In the genomic region with DNA sequence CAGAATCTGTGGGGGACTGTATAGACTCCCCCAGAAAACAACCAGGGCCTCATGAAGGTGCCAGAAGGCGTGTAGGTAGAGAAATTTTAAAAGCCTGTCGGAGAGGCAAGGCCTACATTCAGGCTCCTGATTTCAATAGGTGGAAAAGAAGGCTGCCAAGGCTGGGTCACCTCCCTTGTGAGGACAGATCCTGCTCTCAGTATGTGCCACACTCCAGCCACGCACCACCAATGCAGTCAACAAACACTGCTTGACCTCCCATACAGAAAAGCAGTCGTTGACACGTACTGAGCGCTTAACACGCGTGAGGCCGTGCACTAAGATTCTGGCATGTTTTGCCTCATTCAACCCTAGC, we compare ENCODE assay signal across 26 cellular contexts. TPM values are rescaled to one million over a fixed set of nuclear protein-coding genes. Genes with fewer than 3 reads are reported as not detected.
A peak's percentile ranks its signal among the peaks of the same experiment; 100 is the strongest.
DNase-seq lines count a peak whose midpoint lies in the region; ATAC-seq and TF ChIP-seq lines count a peak whose summit lies in the region.
"Had no signal": no experiment of that assay in that cellular context is flagged by ENCODE, and none has a peak within 500 bp of the region (broad histone marks: within the 10 kb centered on the region; RNA-seq: fewer than 3 reads in every experiment).

No MANE protein-coding gene starts in this region.

- DNase-seq in GM23338 (ENCODE audit: low spot score) (no peak), spleen (no peak), testis (no peak), NCI-H2029 treated with DMSO at 0.1 percent for 48 hours (lab: John Stamatoyannopoulos, UW) (no peak), body of pancreas (no peak)
- DNase-seq: activated CD4-positive, alpha-beta memory T cell treated with anti-CD3 and anti-CD28 coated beads for 36 hours; activated CD4-positive, CD25-positive, alpha-beta regulatory T cell treated with anti-CD3 and anti-CD28 coated beads, Interleukin-2, amount 50 U/mL, for 72 hours; activated CD8-positive, alpha-beta memory T cell treated with anti-CD3 and anti-CD28 coated beads, Interleukin-2, amount 50 U/mL, for 4 hours; C1 segment of cervical spinal cord; COR-L47; KBM-7; left ventricle myocardium inferior; MG63; NCI-H345; NCI-H748 treated with DMSO at 0.1 percent for 48 hours; posterior cingulate gyrus; right lobe of liver had no signal

- H3K9me3 ChIP-seq in muscle layer of colon (ENCODE audit: low read length) (no peaks in the 10 kb centered on the region), spleen (no peaks in the 10 kb centered on the region), testis (no peaks in the 10 kb centered on the region), body of pancreas (no peaks in the 10 kb centered on the region)
- H3K9me3 ChIP-seq: left ventricle myocardium inferior, MG63, right lobe of liver, tibial nerve had no signal

- H3K4me1 Mint-ChIP-seq in GM23338 (peaks cover 59% of the 10 kb centered on the region), brain (peaks cover 54% of the 10 kb centered on the region)

- no peak overlapping the region for H3K27ac ChIP-seq in GM23338 (ENCODE audit: low read depth)
- H3K27ac ChIP-seq in muscle layer of colon (ENCODE audit: low read depth, low read length), result peak overlapping the region; percentile 95
- H3K27ac ChIP-seq in spleen, result peak overlapping the region; percentile 77 to 95 (median 86)
- no peak overlapping the region for H3K27ac ChIP-seq in testis
- peak overlapping the region in 1 of 4 donors; percentile 53 for H3K27ac ChIP-seq in body of pancreas
- H3K27ac ChIP-seq: left ventricle myocardium inferior, right lobe of liver had no signal

- no peak overlapping the region for H3K27ac Mint-ChIP-seq in GM23338
- no peak overlapping the region for H3K27ac Mint-ChIP-seq in brain
- H3K27ac Mint-ChIP-seq: activated CD4-positive, alpha-beta memory T cell treated with anti-CD3 and anti-CD28 coated beads for 36 hours had no signal

- TF ChIP-seq CTCF in GM23338 (conservative IDR thresholded peaks at IDR 0.05; ENCODE audit: low read depth in 2 of 2), result no peak
- TF ChIP-seq CTCF in brain (conservative IDR thresholded peaks at IDR 0.05), result no peak
- TF ChIP-seq CTCF in spleen (IDR thresholded peaks at IDR 0.05 in 8 of 11, conservative IDR thresholded peaks at IDR 0.05 in 3 of 11), result no peak
- no peak for TF ChIP-seq CTCF in testis (IDR thresholded peaks at IDR 0.05)
- no peak for TF ChIP-seq CTCF in body of pancreas (IDR thresholded peaks at IDR 0.05)

- H3K4me1 ChIP-seq in GM23338 (ENCODE audit: insufficient read depth) (peaks cover 56% of the 10 kb centered on the region), muscle layer of colon (ENCODE audit: insufficient read depth, low read length) (peaks cover 12% of the 10 kb centered on the region), spleen (peaks cover 10 to 100% (median 67%) of the 10 kb centered on the region in 6 donors), testis (peaks cover 9% of the 10 kb centered on the region), body of pancreas (peaks cover 38% of the 10 kb centered on the region)

- intact Hi-C loops in spleen (cut with DNase I; ENCODE audit: low total_unique reads), result loop anchor here (10.0 kb wide), 1 partner anchor 97 kb away; a partner anchor contains a TSS
- intact Hi-C loops in testis (cut with DNase I; ENCODE audit: low total_unique reads), result no loop called here
- intact Hi-C loops in body of pancreas (cut with DNase I), result no loop called here

- no peak overlapping the region for H2AFZ ChIP-seq in GM23338

- H3K27me3 ChIP-seq in GM23338 (ENCODE audit: insufficient read depth) (peaks cover 100% of the 10 kb centered on the region), muscle layer of colon (ENCODE audit: control insufficient read depth in 1 of 2, insufficient read depth in 2 of 2, low read length in 2 of 2) (peaks cover 0 to 8% of the 10 kb centered on the region in 2 donors), spleen (replicated peaks in 1 of 7) (peaks cover 4 to 100% (median 91%) of the 10 kb centered on the region in 7 donors), testis (peaks cover 10% of the 10 kb centered on the region), body of pancreas (peaks cover 4 to 63% of the 10 kb centered on the region in 2 donors)
- H3K27me3 ChIP-seq: MG63 had no signal

- WGBS in spleen, 5 donors, result 39 to 69% (median 48%) methylated on average over 9 of the region's 9 CpGs
- WGBS in testis, 2 donors, result 32 to 37% methylated on average over 9 of the region's 9 CpGs
- 64 to 73% methylated on average over 9 of the region's 9 CpGs for WGBS in body of pancreas, 2 donors

- H3K36me3 Mint-ChIP-seq in GM23338 (ENCODE audit: low read depth) (no peaks in the 10 kb centered on the region; the same call in 2 of the 3 replicates), brain (no peaks in the 10 kb centered on the region)
- H3K36me3 Mint-ChIP-seq: activated CD4-positive, alpha-beta memory T cell treated with anti-CD3 and anti-CD28 coated beads for 36 hours had no signal

- H3K4me3 ChIP-seq in GM23338 (peak overlapping the region; percentile 46; the same call in 1 of the 2 replicates), muscle layer of colon (ENCODE audit: low read depth in 1 of 2, low read length in 2 of 2) (peak overlapping the region; percentile 79 to 95), spleen (peak overlapping the region; percentile 18 to 77 (median 58)), testis (no peak overlapping the region), body of pancreas (no peak overlapping the region)
- H3K4me3 ChIP-seq: MG63, right lobe of liver had no signal

- H3K4me2 ChIP-seq in GM23338, result no peak overlapping the region

- H3K27me3 Mint-ChIP-seq in GM23338 (ENCODE audit: insufficient read depth, low read depth, poor library complexity), result peaks cover 97% of the 10 kb centered on the region
- H3K27me3 Mint-ChIP-seq in brain, result peaks cover 98% of the 10 kb centered on the region

- H3K9ac ChIP-seq in muscle layer of colon (ENCODE audit: low read length), result peak overlapping the region; percentile 97

- no peaks in the 10 kb centered on the region for H3K9me2 ChIP-seq in GM23338 (ENCODE audit: insufficient read depth)

- no peak for ATAC-seq in GM23338
- no peak for ATAC-seq in body of pancreas
- ATAC-seq: right lobe of liver had no signal

- TF ChIP-seq POLR2A in spleen (IDR thresholded peaks at IDR 0.05) (peak in 1 of 3 donors; percentile 48), testis (IDR thresholded peaks at IDR 0.05) (no peak), body of pancreas (IDR thresholded peaks at IDR 0.05) (no peak)

- no peaks in the 10 kb centered on the region for H3K79me2 ChIP-seq in GM23338 (replicated peaks; ENCODE audit: insufficient read depth)

- peaks cover 37% of the 10 kb centered on the region for H4K20me1 ChIP-seq in GM23338 (replicated peaks; ENCODE audit: insufficient read depth)

- H3K4me3 Mint-ChIP-seq in GM23338, result no peak overlapping the region; the same call in 2 of the 3 replicates
- peak overlapping the region in 4 of 5 experiments; percentile 7 to 76 (median 44) for H3K4me3 Mint-ChIP-seq in brain
- H3K4me3 Mint-ChIP-seq: activated CD4-positive, alpha-beta memory T cell treated with anti-CD3 and anti-CD28 coated beads for 36 hours had no signal

- no peaks in the 10 kb centered on the region; the same call in 1 of the 3 replicates for H3K9me3 Mint-ChIP-seq in GM23338
- H3K9me3 Mint-ChIP-seq in brain, result peaks cover 2 to 22% (median 15%) of the 10 kb centered on the region in 5 experiments
- H3K9me3 Mint-ChIP-seq: activated CD4-positive, alpha-beta memory T cell treated with anti-CD3 and anti-CD28 coated beads for 36 hours; neural crest cell had no signal

- H3K36me3 ChIP-seq in GM23338 (ENCODE audit: insufficient read depth) (no peaks in the 10 kb centered on the region), muscle layer of colon (ENCODE audit: insufficient read depth, low read length) (no peaks in the 10 kb centered on the region), spleen (peaks cover 0 to 14% (median 0%) of the 10 kb centered on the region in 6 donors), testis (ENCODE audit: low read depth, missing control alignments) (no peaks in the 10 kb centered on the region), body of pancreas (replicated peaks in 1 of 2; ENCODE audit: insufficient read depth in 1 of 2, low read depth in 2 of 2) (no peaks in the 10 kb centered on the region)
- H3K36me3 ChIP-seq: left ventricle myocardium inferior, MG63, right lobe of liver, tibial nerve had no signal

- H3F3A ChIP-seq in GM23338 (replicated peaks; ENCODE audit: low read depth), result peaks cover 37% of the 10 kb centered on the region

TF ChIP-seq in GM23338, 12 proteins besides CTCF, POLR2A, EP300 and RAD21 (continues in another document):
- TF ChIP-seq EZH2 (IDR thresholded peaks at IDR 0.05; ENCODE audit: low read depth, unreplicated experiment) (no peak), ZNF331 (CRISPR knock-in tag; IDR thresholded peaks at IDR 0.05; ENCODE audit: low read depth) (no peak), STAT1 (IDR thresholded peaks at IDR 0.05; ENCODE audit: unreplicated experiment) (no peak), CREB1 (CRISPR knock-in tag; IDR thresholded peaks at IDR 0.05; ENCODE audit: low read depth) (no peak)

RNA-seq across cellular contexts. Expression of a gene that starts 1.1 kb away (rescaled TPM):
- total RNA-seq in GM23338 (2014; rRNA removed; shearing (Covaris generic)), result not detected in 2 replicates
- polyA plus RNA-seq in GM23338 (2016; fragmentation: Nextera tagmentation; extraction: Ambion mirVana) (not detected in 2 replicates), brain (ENCODE audit: insufficient read depth, low read depth, low replicate concordance) (not detected), spleen (10 to 100 TPM; 10.8 to 29.3 (median 11.4) TPM), testis (ENCODE audit: insufficient read depth, low read depth, low replicate concordance) (0.16 TPM)
- total RNA-seq in spleen (10 to 100 TPM; 27.4 to 69.1 (median 38.7) TPM), testis (under 1 TPM; 0.19 to 0.24 TPM), body of pancreas (1 to 10 TPM in 1 of 2 donors, not detected in 1; 2.9 TPM)
- total RNA-seq: activated CD4-positive, alpha-beta memory T cell treated with anti-CD3 and anti-CD28 coated beads for 36 hours; cerebellum; glomerular endothelial cell; HT1080; left ventricle myocardium inferior; neural crest cell; RPMI7951; T-helper 1 cell treated with Interleukin-12 subunit alpha and Interleukin-12 subunit beta and Interleukin-4 antibody, amounts not matched to agents 30 ng/mL and 1 ng/mL, for 36 hours; tibial nerve had no signal

Comparison
In these comparisons a context has a peak if more than half of its experiments do, and no peak if none do; other contexts are left out.
1. H3K27ac ChIP-seq: peak in muscle layer of colon (single experiment) and spleen (8 of 8); none in GM23338 (single experiment) and testis (0 of 2).
2. H3K4me3 ChIP-seq: peak in GM23338 (single experiment), muscle layer of colon (2 of 2) and spleen (8 of 8); none in testis (0 of 2) and body of pancreas (0 of 2).
3. RNA of a gene that starts 1.1 kb away (total RNA-seq): 27.4 to 69.1 TPM in spleen; 2.9 TPM in body of pancreas, 0.19 to 0.24 TPM in testis and not detected in GM23338; every median in the first group is over 4 times any median in the second.